Comparison of ENCODE assay signal across 16 cellular contexts in the genomic region with DNA sequence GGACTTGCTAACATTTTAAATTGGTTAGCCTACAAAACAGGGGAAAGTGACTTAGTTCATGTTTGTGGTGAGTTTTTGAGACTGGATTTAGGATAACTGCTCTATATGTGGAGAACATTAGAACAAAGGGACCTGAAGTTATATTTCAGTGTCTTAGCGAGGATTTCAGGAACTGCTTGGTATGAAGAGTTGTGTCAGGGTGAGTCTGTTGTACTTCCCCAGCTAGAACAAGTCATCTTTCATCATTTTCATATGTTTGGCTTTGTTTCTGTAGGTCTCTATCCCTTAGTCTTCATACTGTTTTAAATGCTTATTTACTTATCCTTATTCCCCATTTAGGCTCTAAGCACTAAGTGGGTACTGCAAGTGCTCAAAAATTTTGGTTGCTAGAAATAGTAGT. TPM values are rescaled to one million over a fixed set of nuclear protein-coding genes. Genes with fewer than 3 reads are reported as not detected.
DNase-seq lines count a peak whose midpoint lies in the region; ATAC-seq, FAIRE-seq and TF ChIP-seq lines count a peak whose summit lies in the region.
"Had no signal": no experiment of that assay in that cellular context is flagged by ENCODE, and none has a peak within 500 bp of the region (broad histone marks: within the 10 kb centered on the region; RNA-seq: fewer than 3 reads in every experiment).

No MANE protein-coding gene starts in this region.

- H3K36me3 ChIP-seq in GM12878 (ENCODE audit: control insufficient read depth in 2 of 2, insufficient read depth in 2 of 2, low read length in 1 of 2): no peaks in the 10 kb centered on the region; a peak in 2 of 4 replicates
- peaks cover 1% of the 10 kb centered on the region for H3K36me3 ChIP-seq in upper lobe of right lung
- H3K36me3 ChIP-seq: vagina had no signal

- H3K9ac ChIP-seq in GM12878 (ENCODE audit: control insufficient read depth, insufficient read depth, low read length): no peak overlapping the region

- H3K27ac ChIP-seq in GM12878 (ENCODE audit: control insufficient read depth, insufficient read depth) (peak overlapping the region; percentile 32), upper lobe of right lung (no peak overlapping the region)
- H3K27ac ChIP-seq: stomach, vagina, VCaP had no signal

- H3K4me3 ChIP-seq in GM12878: no peak overlapping the region
- H3K4me3 ChIP-seq in upper lobe of right lung: no peak overlapping the region
- H3K4me3 ChIP-seq: stomach, vagina had no signal

- peak overlapping the region; percentile 70 to 88 for H3K27ac Mint-ChIP-seq in activated naive CD4-positive, alpha-beta T cell treated with anti-CD3 and anti-CD28 coated beads, Interleukin-2, amount 50 U/mL, for 72 hours
- no peak overlapping the region for H3K27ac Mint-ChIP-seq in activated naive CD4-positive, alpha-beta T cell treated with anti-CD3 and anti-CD28 coated beads, Interleukin-2, amount 10 ng/mL, durations not matched to agents 7 days and 5 days

- H4K20me1 ChIP-seq in GM12878 (ENCODE audit: control insufficient read depth, insufficient read depth): no peaks in the 10 kb centered on the region

- H3K9me3 ChIP-seq in GM12878 (replicated peaks; ENCODE audit: control insufficient read depth, insufficient read depth, low read length) (no peaks in the 10 kb centered on the region; the same call in 2 of the 3 replicates), upper lobe of right lung (no peaks in the 10 kb centered on the region)
- H3K9me3 ChIP-seq: stomach, vagina had no signal

- no peak overlapping the region for H3K4me2 ChIP-seq in GM12878 (ENCODE audit: control insufficient read depth, insufficient read depth)

- SMC1A ChIA-PET in GM12878 (lab: Charles Lee; ENCODE audit: uncharacterized antibody, unreplicated experiment): interaction anchor here (0.8 to 2.4 kb wide), 8 partner anchors 11 to 87 kb away, joined by 3 to 14 read pairs (median 4); no protein-coding TSS in a partner anchor

- in situ Hi-C loops in GM12878 (cut with MboI): loop anchor here (5.0 kb wide), 1 partner anchor 86 kb away; no protein-coding TSS in a partner anchor

- H3K9me3 Mint-ChIP-seq in activated naive CD4-positive, alpha-beta T cell treated with anti-CD3 and anti-CD28 coated beads, Interleukin-2, amount 50 U/mL, for 72 hours: peaks cover 0 to 7% of the 10 kb centered on the region in 2 donors
- no peaks in the 10 kb centered on the region for H3K9me3 Mint-ChIP-seq in activated naive CD4-positive, alpha-beta T cell treated with anti-CD3 and anti-CD28 coated beads, Interleukin-2, amount 10 ng/mL, durations not matched to agents 7 days and 5 days

- peak; percentile 68 for FAIRE-seq in GM12878 (lab: Jason Lieb, UNC)
- FAIRE-seq: frontal cortex had no signal

- H3K27me3 ChIP-seq in GM12878 (replicated peaks in 1 of 2; ENCODE audit: control insufficient read depth in 2 of 2, insufficient read depth in 2 of 2, low read length in 1 of 2) (no peaks in the 10 kb centered on the region), upper lobe of right lung (no peaks in the 10 kb centered on the region)
- H3K27me3 ChIP-seq: stomach, vagina had no signal

- POLR2A ChIA-PET in GM12878 (lab: Charles Lee): no interaction called here

- WGBS in GM12878 (ENCODE audit: insufficient coverage, insufficient replicate concordance, low lambda C conversion rate, missing lambda C conversion rate): 62% methylated on average over 1 of the region's 1 CpG

- TF ChIP-seq CTCF in GM12878 (IDR thresholded peaks at IDR 0.05 in 2 of 3, conservative IDR thresholded peaks at IDR 0.05 in 1 of 3; ENCODE audit: control insufficient read depth in 2 of 3, extremely low read depth in 1 of 3, insufficient read depth in 1 of 3, low read depth in 3 of 3, low read length in 3 of 3) (no peak), upper lobe of right lung (IDR thresholded peaks at IDR 0.05) (no peak)

- no peak overlapping the region for H2AFZ ChIP-seq in GM12878 (ENCODE audit: control insufficient read depth, low read depth, low read length)

- RAD21 ChIA-PET in GM12878 (lab: Charles Lee; ENCODE audit: unreplicated experiment): interaction anchor here (1.3 to 4.5 kb wide), 4 partner anchors 66 to 87 kb away, joined by 3 to 52 read pairs (median 14); no protein-coding TSS in a partner anchor

- no peak for TF ChIP-seq RAD21 in GM12878 (IDR thresholded peaks at IDR 0.05; ENCODE audit: insufficient read depth, low read depth, low read length)

- H3K4me1 Mint-ChIP-seq in activated naive CD4-positive, alpha-beta T cell treated with anti-CD3 and anti-CD28 coated beads, Interleukin-2, amount 10 ng/mL, durations not matched to agents 7 days and 5 days: peaks cover 69% of the 10 kb centered on the region

- H3K27me3 Mint-ChIP-seq in activated naive CD4-positive, alpha-beta T cell treated with anti-CD3 and anti-CD28 coated beads, Interleukin-2, amount 10 ng/mL, durations not matched to agents 7 days and 5 days: no peaks in the 10 kb centered on the region

- TF ChIP-seq POLR2A in GM12878 (IDR thresholded peaks at IDR 0.05; ENCODE audit: low read depth, low read length): no peak

- intact Hi-C loops in GM12878 (cut with micrococcal nuclease; ENCODE audit: unreplicated experiment): loop anchor here (5.0 kb wide), 3 partner anchors 41 to 131 kb away; a partner anchor contains a TSS
- intact Hi-C loops in upper lobe of right lung (cut with DNase I): no loop called here

- peaks cover 6 to 28% of the 10 kb centered on the region in 2 donors for H3K36me3 Mint-ChIP-seq in activated naive CD4-positive, alpha-beta T cell treated with anti-CD3 and anti-CD28 coated beads, Interleukin-2, amount 50 U/mL, for 72 hours
- peaks cover 28% of the 10 kb centered on the region for H3K36me3 Mint-ChIP-seq in activated naive CD4-positive, alpha-beta T cell treated with anti-CD3 and anti-CD28 coated beads, Interleukin-2, amount 10 ng/mL, durations not matched to agents 7 days and 5 days

- peaks cover 89% of the 10 kb centered on the region for H3K79me2 ChIP-seq in GM12878 (ENCODE audit: control insufficient read depth, insufficient read depth, low read length)

- no peak for TF ChIP-seq EP300 in GM12878 (IDR thresholded peaks at IDR 0.05; ENCODE audit: borderline replicate concordance in 1 of 2, control insufficient read depth in 1 of 2, low read depth in 2 of 2, low read length in 2 of 2)

- CTCF ChIA-PET in activated naive CD4-positive, alpha-beta T cell treated with anti-CD3 and anti-CD28 coated beads, Interleukin-2, amount 10 ng/mL, durations not matched to agents 7 days and 5 days (lab: Charles Lee): interaction anchor here (1.3 to 5.4 kb wide), 5 partner anchors 11 to 130 kb away, joined by 3 to 71 read pairs (median 5); no protein-coding TSS in a partner anchor
- CTCF ChIA-PET in GM12878 (lab: Yijun Ruan, JAX): interaction anchor here (0.6 to 6.7 kb wide), 7 partner anchors 11 to 82 kb away, joined by 3 to 61 read pairs (median 3); no protein-coding TSS in a partner anchor

- DNase-seq in activated naive CD4-positive, alpha-beta T cell treated with anti-CD3 and anti-CD28 coated beads, Interleukin-2, amount 50 U/mL, for 72 hours (ENCODE audit: low spot score in 2 of 2): no peak
- no peak for DNase-seq in activated naive CD4-positive, alpha-beta T cell treated with anti-CD3 and anti-CD28 coated beads, Interleukin-2, amount 10 ng/mL, durations not matched to agents 7 days and 5 days
- peak; percentile 40 for DNase-seq in MV-4-11 (lab: John Stamatoyannopoulos, UW)
- DNase-seq in GM12878 (ENCODE audit: low read depth, low spot score): no peak
- no peak for DNase-seq in upper lobe of right lung
- DNase-seq in inferior parietal cortex (ENCODE audit: extremely low spot score): no peak
- DNase-seq in DMS53 treated with DMSO at 0.1 percent for 48 hours (lab: John Stamatoyannopoulos, UW; ENCODE audit: unreplicated experiment): no peak
- DNase-seq: DMS53, left ventricle myocardium superior, NCI-H1694, stomach had no signal

- no peak for ATAC-seq in activated naive CD4-positive, alpha-beta T cell treated with anti-CD3 and anti-CD28 coated beads, Interleukin-2, amount 50 U/mL, for 72 hours
- ATAC-seq in GM12878 (0 out of 3 replicates have a peak, but pooled peaks have one; percentile 13), upper lobe of right lung (peak; percentile 45), HG03432 (IDR thresholded peaks at IDR 0.05; ENCODE audit: unreplicated experiment) (no peak)
- ATAC-seq: left ventricle myocardium superior, SK-N-SH treated with all-trans-retinoic acid at 6 μM for 48 hours had no signal

- H3K4me1 ChIP-seq in GM12878 (ENCODE audit: control insufficient read depth, insufficient read depth, low read length): peaks cover 32% of the 10 kb centered on the region
- H3K4me1 ChIP-seq in upper lobe of right lung: peaks cover 52% of the 10 kb centered on the region

- no TSS peak for BruUV-seq in GM12878 (replicated peaks; lab: Mats Ljungman, UMichigan)

- H3K4me3 Mint-ChIP-seq in activated naive CD4-positive, alpha-beta T cell treated with anti-CD3 and anti-CD28 coated beads, Interleukin-2, amount 10 ng/mL, durations not matched to agents 7 days and 5 days: no peak overlapping the region

TF ChIP-seq in GM12878, 131 proteins besides CTCF, POLR2A, EP300 and RAD21 (continues in another document):
- TF ChIP-seq DPF2 (IDR thresholded peaks at IDR 0.05) (no peak), CEBPB (IDR thresholded peaks at IDR 0.05; ENCODE audit: borderline replicate concordance in 1 of 2, low read depth in 2 of 2, low read length in 2 of 2) (no peak), POLR2AphosphoS5 (IDR thresholded peaks at IDR 0.05; ENCODE audit: low read length) (no peak)

RNA-seq across cellular contexts. Expression of a gene that starts 41.9 kb away (rescaled TPM):
- total RNA-seq in activated naive CD4-positive, alpha-beta T cell treated with anti-CD3 and anti-CD28 coated beads, Interleukin-2, amount 50 U/mL, for 72 hours: 100 to 1,000 TPM; 108 to 124 TPM
- 33.2 and 42.8 TPM in 2 replicates for total RNA-seq in GM12878 (2013; cell fraction: nucleolus; rRNA removed)
- total RNA-seq in GM12878 (2014; rRNA removed) (38.8 and 45.1 TPM in 2 replicates), GM12878 (2014; rRNA removed; fragmentation: Illumina TruSeq; extraction: Trizol) (48.2 and 51.8 TPM in 2 replicates), GM12878 (2021) (77.1 and 82.5 TPM in 2 replicates), upper lobe of right lung (72.9 TPM)
- 20.8 TPM for polyA plus RNA-seq in GM12878 (2011; ENCODE audit: low read depth)
- polyA plus RNA-seq in GM12878 (2011; rRNA removed) (124 and 137 TPM in 2 replicates), GM12878 (2014; fragmentation: Illumina TruSeq; extraction: Trizol) (48.2 and 72.3 TPM in 2 replicates), GM12878 (2014; fragmentation: Nextera tagmentation; extraction: Ambion mirVana) (1 to 10 TPM; 8.4 to 9.8 TPM), GM12878 (2014; rRNA removed) (43.1 and 47.1 TPM in 2 replicates), GM12878 (2016; fragmentation: Nextera tagmentation; extraction: Ambion mirVana) (10 to 100 TPM; 27.2 to 30.6 TPM)
- polyA plus RNA-seq in GM12878 (2011; cell fraction: cytosol; rRNA removed): 57.2 and 79.4 TPM in 2 replicates
- 49.0 and 62.0 TPM in 2 replicates for polyA plus RNA-seq in GM12878 (2011; cell fraction: nucleus; rRNA removed)
- polyA plus RNA-seq in GM12878 (2012): 39.3 and 61.9 TPM in 2 replicates
- 67.5 and 162 TPM in 2 replicates for polyA minus RNA-seq in GM12878 (2011; rRNA and poly(A)+ RNA removed)
- polyA minus RNA-seq in GM12878 (2011; cell fraction: cytosol; rRNA and poly(A)+ RNA removed): 26.2 and 45.2 TPM in 2 replicates
- 12.5 and 16.6 TPM in 2 replicates for polyA minus RNA-seq in GM12878 (2011; cell fraction: nucleus; rRNA and poly(A)+ RNA removed)

Comparison
In these comparisons a context has a peak if more than half of its experiments do, and no peak if none do; other contexts are left out.
1. ATAC-seq: peak in GM12878 (single experiment) and upper lobe of right lung (single experiment); none in activated naive CD4-positive, alpha-beta T cell treated with anti-CD3 and anti-CD28 coated beads, Interleukin-2, amount 50 U/mL, for 72 hours (0 of 2) and HG03432 (single experiment).